ENCODE assay signal across 15 cellular contexts in the genomic region with DNA sequence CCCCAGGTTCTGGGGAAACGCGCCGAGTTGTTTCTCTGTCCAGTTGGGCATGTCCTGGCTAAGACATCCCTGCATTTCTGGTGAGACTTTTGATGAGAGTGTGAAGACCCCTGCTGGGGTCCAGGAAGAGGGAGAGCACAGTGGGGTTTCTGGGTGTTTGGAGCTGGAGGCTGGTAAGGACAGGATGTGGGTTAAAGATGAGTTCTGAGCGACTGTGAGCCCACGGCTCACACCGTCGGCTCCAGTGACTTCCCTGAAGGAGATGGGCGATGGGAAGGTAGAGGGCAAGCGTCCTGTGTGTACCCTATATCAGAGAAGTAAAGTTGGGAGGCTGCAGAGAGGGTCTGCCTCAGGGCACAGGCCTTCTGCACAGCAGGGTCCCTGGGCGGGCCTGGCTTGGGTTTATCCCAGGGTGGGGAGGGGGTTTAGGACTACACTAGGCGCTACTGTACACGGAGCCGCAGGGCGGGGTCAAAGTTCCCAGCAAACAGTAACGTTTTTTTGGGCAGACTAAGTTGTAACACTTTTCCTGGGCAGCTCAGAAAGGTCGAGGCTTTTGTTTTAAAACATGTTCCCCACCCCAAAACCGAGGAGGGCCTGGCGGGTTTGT. TPM values are rescaled to one million over a fixed set of nuclear protein-coding genes. Genes with fewer than 3 reads are reported as not detected.
DNase-seq lines count a peak whose midpoint lies in the region; ATAC-seq and TF ChIP-seq lines count a peak whose summit lies in the region.
"Had no signal": no experiment of that assay in that cellular context is flagged by ENCODE, and none has a peak within 500 bp of the region (broad histone marks: within the 10 kb centered on the region; RNA-seq: fewer than 3 reads in every experiment).

No MANE protein-coding gene starts in this region.

- H3K4me1 ChIP-seq in left ventricle myocardium inferior (peaks cover 44% of the 10 kb centered on the region), neuronal stem cell (ENCODE audit: control insufficient read depth in 2 of 2, insufficient read depth in 1 of 2, low read depth in 1 of 2, low read length in 2 of 2) (peaks cover 0 to 34% of the 10 kb centered on the region in 2 donors), spleen (peaks cover 17 to 75% (median 58%) of the 10 kb centered on the region in 6 donors)

- POLR2A ChIA-PET in RWPE1 (lab: Yijun Ruan, JAX; ENCODE audit: low non-redundant PET): no interaction called here

- no peak overlapping the region for H2BK5ac ChIP-seq in neuronal stem cell (ENCODE audit: low read length)

- peak overlapping the region; percentile 14 for H3K4ac ChIP-seq in neuronal stem cell (ENCODE audit: low read length)

- ATAC-seq in Right ventricle myocardium inferior: no peak
- no peak for ATAC-seq in activated CD4-positive, CD25-positive, alpha-beta regulatory T cell treated with anti-CD3 and anti-CD28 coated beads, Interleukin-2, amount 50 U/mL, for 24 hours
- ATAC-seq: activated T-cell treated with anti-CD3 and anti-CD28 coated beads, Interleukin-2, amount 50 U/mL, for 4 hours had no signal

- TF ChIP-seq POLR2A in spleen (IDR thresholded peaks at IDR 0.05): no peak

- intact Hi-C loops in left ventricle myocardium inferior (cut with micrococcal nuclease) (no loop called here), Right ventricle myocardium inferior (cut with DNase I) (no loop called here), spleen (cut with DNase I; ENCODE audit: low total_unique reads) (loop anchor here (10.0 kb wide), 1 partner anchor 139 kb away; no protein-coding TSS in a partner anchor)

- peak overlapping the region; percentile 99 for H2BK15ac ChIP-seq in neuronal stem cell (ENCODE audit: low read length)

- no peak overlapping the region for H3K23ac ChIP-seq in neuronal stem cell (ENCODE audit: low read depth, low read length, poor library complexity)

- H3K14ac ChIP-seq in neuronal stem cell (ENCODE audit: low read length): no peak overlapping the region

- DNase-seq in left ventricle myocardium inferior: no peak
- no peak for DNase-seq in Right ventricle myocardium inferior (ENCODE audit: missing footprints)
- DNase-seq in fibroblast of villous mesenchyme (ENCODE audit: low read depth): peak; percentile 20
- no peak for DNase-seq in neuronal stem cell (ENCODE audit: low spot score)
- DNase-seq in central memory CD4-positive, alpha-beta T cell: no peak
- no peak for DNase-seq in RWPE1 (ENCODE audit: low spot score)
- no peak for DNase-seq in spleen
- DNase-seq: activated CD4-positive, CD25-positive, alpha-beta regulatory T cell treated with anti-CD3 and anti-CD28 coated beads, Interleukin-2, amount 50 U/mL, for 72 hours; activated T-cell treated with anti-CD3 and anti-CD28 coated beads, Interleukin-2, amount 50 U/mL, for 4 hours; DMS53; left ventricle myocardium superior; NCI-H2227 treated with DMSO at 0.1 percent for 48 hours; occipital lobe; SW 1271 had no signal

- no CpG with 5 or more reads among the region's 18 CpGs for WGBS in neuronal stem cell (ENCODE audit: extremely low coverage in 2 of 2, insufficient read length in 2 of 2, insufficient replicate concordance in 1 of 2), 2 donors
- 6 to 15% (median 7%) methylated on average over 14 to 18 of the region's 18 CpGs for WGBS in spleen, 5 donors

- TF ChIP-seq CTCF in left ventricle myocardium inferior (IDR thresholded peaks at IDR 0.05; ENCODE audit: borderline replicate concordance) (no peak), fibroblast of villous mesenchyme (IDR thresholded peaks at IDR 0.05; ENCODE audit: insufficient read depth, low read depth, low read length) (no peak), RWPE1 (conservative IDR thresholded peaks at IDR 0.05; ENCODE audit: low read depth) (no peak), spleen (IDR thresholded peaks at IDR 0.05 in 8 of 11, conservative IDR thresholded peaks at IDR 0.05 in 3 of 11) (no peak)

- no peaks in the 10 kb centered on the region for H3K36me3 ChIP-seq in left ventricle myocardium inferior
- H3K36me3 ChIP-seq in neuronal stem cell (replicated peaks in 1 of 2; ENCODE audit: control insufficient read depth in 2 of 2, insufficient read depth in 2 of 2, low read length in 2 of 2): no peaks in the 10 kb centered on the region
- H3K36me3 ChIP-seq in spleen: no peaks in the 10 kb centered on the region

- no peaks in the 10 kb centered on the region for H3K9me3 ChIP-seq in left ventricle myocardium inferior (replicated peaks)
- H3K9me3 ChIP-seq in neuronal stem cell (replicated peaks in 1 of 2; ENCODE audit: control insufficient read depth in 2 of 2, insufficient read depth in 1 of 2, low read depth in 1 of 2, low read length in 2 of 2): peaks cover 0 to 2% of the 10 kb centered on the region in 2 donors
- H3K9me3 ChIP-seq in spleen: no peaks in the 10 kb centered on the region

- no peak overlapping the region for H2AFZ ChIP-seq in neuronal stem cell (ENCODE audit: low read length)

- H3K79me1 ChIP-seq in neuronal stem cell (ENCODE audit: low read depth, low read length): no peaks in the 10 kb centered on the region

- peak overlapping the region; percentile 92 for H3K18ac ChIP-seq in neuronal stem cell (ENCODE audit: low read length)

- H4K91ac ChIP-seq in neuronal stem cell (ENCODE audit: low read depth, low read length, poor library complexity): no peak overlapping the region

- CTCF ChIA-PET in RWPE1 (lab: Yijun Ruan, JAX): interaction anchor here (0.7 kb wide), 1 partner anchor 49 kb away, joined by 3 read pairs; no protein-coding TSS in a partner anchor

- H3K4me2 ChIP-seq in neuronal stem cell (ENCODE audit: insufficient read depth, low read length, poor library complexity, severe bottlenecking): peak overlapping the region; percentile 90

- H2BK12ac ChIP-seq in neuronal stem cell (ENCODE audit: low read length): peak overlapping the region; percentile 88

- peak overlapping the region; percentile 75 for H2BK120ac ChIP-seq in neuronal stem cell (ENCODE audit: low read depth, low read length)

- H3K27me3 ChIP-seq in left ventricle myocardium inferior (ENCODE audit: low read depth): peaks cover 100% of the 10 kb centered on the region
- H3K27me3 ChIP-seq in neuronal stem cell (ENCODE audit: control insufficient read depth in 3 of 3, insufficient read depth in 3 of 3, low read depth in 1 of 3, low read length in 3 of 3): peaks cover 44 to 100% (median 83%) of the 10 kb centered on the region in 3 experiments
- H3K27me3 ChIP-seq in spleen (replicated peaks in 1 of 7): peaks cover 19 to 100% (median 100%) of the 10 kb centered on the region in 7 donors

- peak overlapping the region; percentile 58 for H3K4me3 ChIP-seq in left ventricle myocardium inferior
- peak overlapping the region; percentile 66 for H3K4me3 ChIP-seq in fibroblast of villous mesenchyme (ENCODE audit: low read depth, low read length)
- H3K4me3 ChIP-seq in neuronal stem cell (ENCODE audit: low read length in 2 of 2): peak overlapping the region in 1 of 2 donors; percentile 74
- no peak overlapping the region for H3K4me3 ChIP-seq in spleen

- peak overlapping the region; percentile 65 for H3K9ac ChIP-seq in neuronal stem cell (ENCODE audit: low read depth, low read length, poor library complexity)

- H4K8ac ChIP-seq in neuronal stem cell (ENCODE audit: low read depth, low read length): no peak overlapping the region

- H3K27ac ChIP-seq in left ventricle myocardium inferior (replicated peaks) (no peak overlapping the region), neuronal stem cell (replicated peaks; ENCODE audit: low read length) (no peak overlapping the region), RWPE1 (no peak overlapping the region), spleen (no peak overlapping the region)

- H2AK5ac ChIP-seq in neuronal stem cell (ENCODE audit: low read depth, low read length): peak overlapping the region; percentile 79

RNA-seq across cellular contexts. Expression of a gene that starts 3.6 kb away (rescaled TPM):
- total RNA-seq in left ventricle myocardium inferior (0.25 TPM), Right ventricle myocardium inferior (not detected), fibroblast of villous mesenchyme (4.5 and 10.8 TPM in 2 replicates), spleen (not detected)
- 14.9 TPM for polyA plus RNA-seq in neuronal stem cell (2013, experiment 1 of 2)
- polyA plus RNA-seq in neuronal stem cell (2013, experiment 2 of 2): 14.7 TPM
- polyA plus RNA-seq in spleen: under 1 TPM in 1 of 3 donors, not detected in 2; 0.06 TPM
- total RNA-seq: activated T-cell treated with anti-CD3 and anti-CD28 coated beads, Interleukin-2, amount 50 U/mL, for 4 hours had no signal

Comparison
In these comparisons a context has a peak if more than half of its experiments do, and no peak if none do; other contexts are left out.
1. H3K4me3 ChIP-seq: peak in left ventricle myocardium inferior (single experiment) and fibroblast of villous mesenchyme (single experiment); none in spleen (0 of 8).